ENCODE assay signal across 10 cellular contexts in the genomic region with DNA sequence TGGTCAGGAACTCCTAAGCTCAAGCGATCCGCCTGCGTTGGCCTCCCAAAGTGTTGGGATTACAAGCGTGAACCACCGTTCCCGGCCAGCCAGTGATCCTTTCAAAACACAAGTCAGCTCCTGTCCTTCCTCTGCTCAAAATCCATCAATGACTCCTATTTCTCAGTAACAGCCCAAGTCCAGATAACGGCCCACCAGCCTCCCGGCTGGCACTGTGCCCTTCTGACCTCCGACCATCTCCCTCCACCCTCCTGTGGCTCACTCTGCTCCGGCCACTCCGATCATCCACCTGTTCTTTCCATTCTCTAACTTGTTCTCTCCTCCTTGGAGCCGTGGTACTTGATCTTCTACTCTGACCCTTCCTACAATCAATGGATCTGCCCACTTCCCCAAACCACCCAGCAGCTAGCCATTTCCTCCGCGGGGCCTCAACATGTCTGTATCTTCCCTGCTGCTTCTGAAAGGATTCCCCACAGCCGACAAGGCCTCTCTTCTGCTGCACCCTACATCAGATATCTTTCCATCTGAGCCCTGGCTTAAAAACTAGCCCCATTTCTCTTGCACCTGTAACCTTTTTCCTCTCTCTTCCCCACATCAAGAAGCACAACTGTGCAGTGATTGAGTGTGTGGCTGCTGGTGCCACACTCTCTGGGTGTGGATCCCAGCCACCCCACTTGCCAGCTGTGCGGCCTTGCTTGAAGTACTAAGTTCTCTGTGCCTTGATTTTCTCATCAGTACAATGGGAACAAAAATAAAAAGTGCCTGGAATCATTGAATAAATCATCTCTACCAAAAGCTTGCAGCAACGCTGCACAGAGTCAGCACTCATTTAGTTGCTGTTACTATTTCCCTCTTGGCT. TPM values are rescaled to one million over a fixed set of nuclear protein-coding genes. Genes with fewer than 3 reads are reported as not detected.
DNase-seq lines count a peak whose midpoint lies in the region; ATAC-seq and TF ChIP-seq lines count a peak whose summit lies in the region.
"Had no signal": no experiment of that assay in that cellular context is flagged by ENCODE, and none has a peak within 500 bp of the region (broad histone marks: within the 10 kb centered on the region; RNA-seq: fewer than 3 reads in every experiment).

No MANE protein-coding gene starts in this region.

- TF ChIP-seq POLR2A in body of pancreas (IDR thresholded peaks at IDR 0.05), result no peak

- peaks cover 54% of the 10 kb centered on the region for H3K4me1 Mint-ChIP-seq in neural progenitor cell

- H3K9me3 ChIP-seq in body of pancreas (no peaks in the 10 kb centered on the region), neural progenitor cell (ENCODE audit: low read depth) (no peaks in the 10 kb centered on the region)

- ATAC-seq in body of pancreas (no peak), GM21737 (IDR thresholded peaks at IDR 0.05; ENCODE audit: unreplicated experiment) (no peak)

- peak overlapping the region; percentile 31 for H3K4me2 ChIP-seq in neural progenitor cell

- 88 to 92% methylated on average over 17 of the region's 17 CpGs for WGBS in body of pancreas, 2 donors

- H3K4me3 Mint-ChIP-seq in neural progenitor cell, result no peak overlapping the region

- H3K27ac ChIP-seq in body of pancreas, result peak overlapping the region; percentile 19 to 100 (median 70)
- peak overlapping the region; percentile 98 for H3K27ac ChIP-seq in neural progenitor cell

- peak overlapping the region; percentile 4 for H3K27ac Mint-ChIP-seq in neural progenitor cell

- H3K9me3 Mint-ChIP-seq in neural progenitor cell, result no peaks in the 10 kb centered on the region

- no peaks in the 10 kb centered on the region for H3K36me3 Mint-ChIP-seq in neural progenitor cell

- intact Hi-C loops in body of pancreas (cut with DNase I), result no loop called here

- H3K36me3 ChIP-seq in body of pancreas (replicated peaks in 1 of 2; ENCODE audit: insufficient read depth in 1 of 2, low read depth in 2 of 2), result no peaks in the 10 kb centered on the region
- H3K36me3 ChIP-seq in neural progenitor cell, result no peaks in the 10 kb centered on the region

- H3K4me1 ChIP-seq in body of pancreas (peaks cover 45% of the 10 kb centered on the region), neural progenitor cell (peaks cover 50% of the 10 kb centered on the region)

- no peak overlapping the region for H3K9ac ChIP-seq in neural progenitor cell

- no peak overlapping the region for H2AFZ ChIP-seq in neural progenitor cell (replicated peaks)

- peaks cover 9% of the 10 kb centered on the region for H3K27me3 Mint-ChIP-seq in neural progenitor cell (ENCODE audit: insufficient read depth, low read depth)

- in situ Hi-C loops in KBM-7 (cut with MboI; ENCODE audit: low pct_unique_long_range_greater_than_20kb, low sequenced_read_pairs), result no loop called here
- in situ Hi-C loops in GM13977 (cut with MboI; ENCODE audit: low pct_unique_long_range_greater_than_20kb, low sequenced_read_pairs, unreplicated experiment), result no loop called here

- no peaks in the 10 kb centered on the region for H4K20me1 ChIP-seq in neural progenitor cell (ENCODE audit: low read depth)

- DNase-seq in CD1c-positive myeloid dendritic cell (ENCODE audit: extremely low spot score), result peak; percentile 45
- peak; percentile 66 for DNase-seq in KBM-7
- no peak for DNase-seq in body of pancreas
- DNase-seq in neural progenitor cell (ENCODE audit: low spot score), result no peak
- no peak for DNase-seq in COLO829 (ENCODE audit: low spot score)
- DNase-seq in GM13977 (ENCODE audit: low spot score), result no peak
- DNase-seq in DMS 273 (lab: John Stamatoyannopoulos, UW; ENCODE audit: unreplicated experiment), result no peak
- DNase-seq: activated CD4-positive, CD25-positive, alpha-beta regulatory T cell; NCI-H524 had no signal

- TF ChIP-seq CTCF in body of pancreas (IDR thresholded peaks at IDR 0.05), result no peak
- TF ChIP-seq CTCF in neural progenitor cell (IDR thresholded peaks at IDR 0.05), result no peak
- TF ChIP-seq CTCF in GM13977 (IDR thresholded peaks at IDR 0.05; ENCODE audit: extremely low read depth, insufficient read depth, missing control alignments), result no peak

- H3K27me3 ChIP-seq in body of pancreas (no peaks in the 10 kb centered on the region), neural progenitor cell (no peaks in the 10 kb centered on the region)

- H3K4me3 ChIP-seq in body of pancreas (no peak overlapping the region), neural progenitor cell (no peak overlapping the region)

- H3F3A ChIP-seq in neural progenitor cell (ENCODE audit: low read depth), result peaks cover 74% of the 10 kb centered on the region

- peaks cover 88% of the 10 kb centered on the region for H3K79me2 ChIP-seq in neural progenitor cell (ENCODE audit: low read depth)

RNA-seq across cellular contexts. Expression of gene ZMYND8, which starts 6.1 kb away (rescaled TPM):
- total RNA-seq in body of pancreas (10 to 100 TPM; 18.9 to 19.1 TPM), neural progenitor cell (ENCODE audit: low replicate concordance) (59.0 and 59.4 TPM in 2 replicates)

Comparison
In these comparisons a context has a peak if more than half of its experiments do, and no peak if none do; other contexts are left out.
1. DNase-seq: peak in CD1c-positive myeloid dendritic cell (single experiment) and KBM-7 (single experiment); none in body of pancreas (0 of 4), neural progenitor cell (single experiment), COLO829 (single experiment), GM13977 (single experiment) and DMS 273 (single experiment).